ENCODE assay signal across 16 cellular contexts in genomic region chr5:177008716-177009115, GRCh38. TPM values are rescaled to one million over a fixed set of nuclear protein-coding genes. Genes with fewer than 3 reads are reported as not detected.
DNase-seq lines count a peak whose midpoint lies in the region; ATAC-seq and TF ChIP-seq lines count a peak whose summit lies in the region.
"Had no signal": no experiment of that assay in that cellular context is flagged by ENCODE, and none has a peak within 500 bp of the region (broad histone marks: within the 10 kb centered on the region; RNA-seq: fewer than 3 reads in every experiment).

No MANE protein-coding gene starts in this region.

- no peaks in the 10 kb centered on the region for H3K9me3 ChIP-seq in CD4-positive, CD25-positive, alpha-beta regulatory T cell (ENCODE audit: control insufficient read depth in 2 of 2, low read length in 2 of 2)
- H3K9me3 ChIP-seq in testis, result no peaks in the 10 kb centered on the region

- 57 to 74% methylated on average over 2 of the region's 2 CpGs for WGBS in testis, 2 donors

- no peak for ATAC-seq in CD4-positive, CD25-positive, alpha-beta regulatory T cell (ENCODE audit: low read depth in 2 of 2)
- ATAC-seq: CD8-positive, alpha-beta T cell had no signal

- TF ChIP-seq POLR2A in testis (IDR thresholded peaks at IDR 0.05), result no peak

- peaks cover 12 to 35% (median 24%) of the 10 kb centered on the region in 4 donors for H3K4me1 Mint-ChIP-seq in CD4-positive, CD25-positive, alpha-beta regulatory T cell
- H3K4me1 Mint-ChIP-seq in neural crest cell, result peaks cover 23% of the 10 kb centered on the region

- peaks cover 0 to 2% (median 0%) of the 10 kb centered on the region in 7 donors for H3K9me3 Mint-ChIP-seq in CD4-positive, CD25-positive, alpha-beta regulatory T cell
- H3K9me3 Mint-ChIP-seq in neural crest cell, result no peaks in the 10 kb centered on the region

- TF ChIP-seq CTCF in fibroblast of the aortic adventitia (IDR thresholded peaks at IDR 0.05; ENCODE audit: insufficient read depth, low read length) (no peak), neural crest cell (conservative IDR thresholded peaks at IDR 0.05) (no peak), testis (IDR thresholded peaks at IDR 0.05) (no peak)

- H3K27me3 Mint-ChIP-seq in CD4-positive, CD25-positive, alpha-beta regulatory T cell, result peaks cover 5% of the 10 kb centered on the region
- H3K27me3 Mint-ChIP-seq in neural crest cell (ENCODE audit: low read depth), result no peaks in the 10 kb centered on the region
- H3K27me3 Mint-ChIP-seq: B cell, IgD-negative memory B cell had no signal

- H3K36me3 Mint-ChIP-seq in CD4-positive, CD25-positive, alpha-beta regulatory T cell, result no peaks in the 10 kb centered on the region
- H3K36me3 Mint-ChIP-seq in neural crest cell (ENCODE audit: low read depth), result no peaks in the 10 kb centered on the region

- no peaks in the 10 kb centered on the region for H3K36me3 ChIP-seq in CD4-positive, CD25-positive, alpha-beta regulatory T cell (ENCODE audit: control insufficient read depth, insufficient read depth, low read length)
- H3K36me3 ChIP-seq in testis (ENCODE audit: low read depth, missing control alignments), result no peaks in the 10 kb centered on the region

- peak overlapping the region; percentile 74 to 92 (median 87) for H3K4me3 Mint-ChIP-seq in CD4-positive, CD25-positive, alpha-beta regulatory T cell
- H3K4me3 Mint-ChIP-seq in neural crest cell, result peak overlapping the region; percentile 56

- peaks cover 22% of the 10 kb centered on the region for H3K4me1 ChIP-seq in CD4-positive, CD25-positive, alpha-beta regulatory T cell (ENCODE audit: control insufficient read depth, insufficient read depth, low read length, poor library complexity, severe bottlenecking)
- peaks cover 11% of the 10 kb centered on the region for H3K4me1 ChIP-seq in testis

- no peaks in the 10 kb centered on the region for H3K27me3 ChIP-seq in CD4-positive, CD25-positive, alpha-beta regulatory T cell (ENCODE audit: control insufficient read depth, insufficient read depth, low read length)
- no peaks in the 10 kb centered on the region for H3K27me3 ChIP-seq in testis

- H3K27ac ChIP-seq in CD4-positive, CD25-positive, alpha-beta regulatory T cell (ENCODE audit: insufficient read depth, low read length, poor library complexity, severe bottlenecking), result no peak overlapping the region
- no peak overlapping the region for H3K27ac ChIP-seq in testis
- H3K27ac ChIP-seq: GM23248 had no signal

- intact Hi-C loops in testis (cut with DNase I; ENCODE audit: low total_unique reads), result no loop called here

- DNase-seq in CD4-positive, CD25-positive, alpha-beta regulatory T cell, result no peak
- DNase-seq in HCEC 1CT (peak; percentile 1), fibroblast of the aortic adventitia (ENCODE audit: low read depth) (peak; percentile 67), neural crest cell (ENCODE audit: low read depth, low spot score) (no peak), KBM-7 (no peak), kidney tubule cell (ENCODE audit: low spot score) (no peak), testis (no peak)
- DNase-seq: C1 segment of cervical spinal cord; CD8-positive, alpha-beta T cell; COR-L47; DMS153; DMS79 treated with DMSO at 0.1 percent for 48 hours; EL; GM23248 had no signal

- in situ Hi-C loops in KBM-7 (cut with MboI; ENCODE audit: low pct_unique_long_range_greater_than_20kb, low sequenced_read_pairs), result no loop called here

- no peak overlapping the region for H3K4me3 ChIP-seq in CD4-positive, CD25-positive, alpha-beta regulatory T cell (ENCODE audit: low read depth, low read length)
- H3K4me3 ChIP-seq in fibroblast of the aortic adventitia (ENCODE audit: low read depth, low read length) (no peak overlapping the region), testis (no peak overlapping the region)
- H3K4me3 ChIP-seq: GM23248 had no signal

- no peak overlapping the region for H3K27ac Mint-ChIP-seq in CD4-positive, CD25-positive, alpha-beta regulatory T cell
- H3K27ac Mint-ChIP-seq in neural crest cell (ENCODE audit: unreplicated experiment), result no peak overlapping the region
- H3K27ac Mint-ChIP-seq: CD8-positive, alpha-beta T cell had no signal

RNA-seq across cellular contexts. Expression of gene UIMC1, which starts 2.1 kb away (rescaled TPM):
- total RNA-seq in CD4-positive, CD25-positive, alpha-beta regulatory T cell, result 80.7 TPM
- polyA plus RNA-seq in CD4-positive, CD25-positive, alpha-beta regulatory T cell, result 10 to 100 TPM; 18.0 to 23.3 (median 21.1) TPM
- total RNA-seq in fibroblast of the aortic adventitia (ENCODE audit: low replicate concordance) (34.7 and 76.8 TPM in 2 replicates), neural crest cell (45.4 and 46.6 TPM in 2 replicates), testis (10 to 100 TPM; 78.3 to 89.9 TPM)
- 141 TPM for polyA plus RNA-seq in testis (ENCODE audit: insufficient read depth, low read depth, low replicate concordance)

RNA-seq across cellular contexts. Expression of gene ZNF346, which starts 13.8 kb away (rescaled TPM):
- total RNA-seq in CD4-positive, CD25-positive, alpha-beta regulatory T cell, result 24.2 TPM
- polyA plus RNA-seq in CD4-positive, CD25-positive, alpha-beta regulatory T cell, result 10 to 100 TPM; 10.5 to 22.1 (median 14.2) TPM
- total RNA-seq in fibroblast of the aortic adventitia (ENCODE audit: low replicate concordance) (17.9 and 26.7 TPM in 2 replicates), neural crest cell (39.6 and 41.5 TPM in 2 replicates), testis (10 to 100 TPM; 31.1 to 31.7 TPM)
- 19.2 TPM for polyA plus RNA-seq in testis (ENCODE audit: insufficient read depth, low read depth, low replicate concordance)

Comparison
In these comparisons a context has a peak if more than half of its experiments do, and no peak if none do; other contexts are left out.
1. DNase-seq: peak in HCEC 1CT (single experiment) and fibroblast of the aortic adventitia (single experiment); none in CD4-positive, CD25-positive, alpha-beta regulatory T cell (0 of 3), neural crest cell (single experiment), KBM-7 (single experiment), kidney tubule cell (single experiment) and testis (single experiment).